1 cellular context compared by ENCODE assay signal in the genomic region with DNA sequence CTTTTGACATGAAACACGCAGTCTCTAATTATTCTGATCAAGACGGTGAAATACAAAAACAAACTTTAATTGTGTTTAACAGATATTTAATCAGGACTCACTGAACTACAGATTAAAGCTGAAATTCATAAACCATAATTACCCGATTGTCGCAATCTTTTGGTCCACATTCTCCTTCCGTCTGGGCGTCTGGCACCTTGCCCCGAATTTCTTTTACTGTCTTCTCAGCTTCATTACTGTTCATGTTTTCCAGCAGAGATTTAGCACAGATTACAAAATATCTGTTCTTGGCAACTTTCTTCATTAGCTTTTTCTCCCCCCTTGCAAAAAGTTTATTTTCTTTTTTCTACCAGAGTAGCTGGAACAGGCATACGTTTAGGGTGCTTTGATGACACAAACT.
TF ChIP-seq lines count a peak whose summit lies in the region.

No MANE protein-coding gene starts in this region.

TF ChIP-seq in SK-N-SH treated with all-trans-retinoic acid at 6 μM for 48 hours, 23 proteins besides CTCF, POLR2A, EP300 and RAD21 (continued from another document):
- TF ChIP-seq, protein P1, sequence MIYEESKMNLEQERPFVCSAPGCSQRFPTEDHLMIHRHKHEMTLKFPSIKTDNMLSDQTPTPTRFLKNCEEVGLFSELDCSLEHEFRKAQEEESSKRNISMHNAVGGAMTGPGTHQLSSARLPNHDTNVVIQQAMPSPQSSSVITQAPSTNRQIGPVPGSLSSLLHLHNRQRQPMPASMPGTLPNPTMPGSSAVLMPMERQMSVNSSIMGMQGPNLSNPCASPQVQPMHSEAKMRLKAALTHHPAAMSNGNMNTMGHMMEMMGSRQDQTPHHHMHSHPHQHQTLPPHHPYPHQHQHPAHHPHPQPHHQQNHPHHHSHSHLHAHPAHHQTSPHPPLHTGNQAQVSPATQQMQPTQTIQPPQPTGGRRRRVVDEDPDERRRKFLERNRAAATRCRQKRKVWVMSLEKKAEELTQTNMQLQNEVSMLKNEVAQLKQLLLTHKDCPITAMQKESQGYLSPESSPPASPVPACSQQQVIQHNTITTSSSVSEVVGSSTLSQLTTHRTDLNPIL (CRISPR knock-in tag; IDR thresholded peaks at IDR 0.05; ENCODE audit: low read depth), result no peak
- TF ChIP-seq ZFP30 (CRISPR knock-in tag; IDR thresholded peaks at IDR 0.05) (no peak), BACH2 (CRISPR knock-in tag; IDR thresholded peaks at IDR 0.05; ENCODE audit: borderline replicate concordance) (no peak), SNAI2 (CRISPR knock-in tag; IDR thresholded peaks at IDR 0.05) (no peak), ZFP3 (CRISPR knock-in tag; IDR thresholded peaks at IDR 0.05) (no peak), ZNF70 (CRISPR knock-in tag; IDR thresholded peaks at IDR 0.05) (no peak), OSR1 (CRISPR knock-in tag; IDR thresholded peaks at IDR 0.05) (no peak)
- TF ChIP-seq, protein P2, sequence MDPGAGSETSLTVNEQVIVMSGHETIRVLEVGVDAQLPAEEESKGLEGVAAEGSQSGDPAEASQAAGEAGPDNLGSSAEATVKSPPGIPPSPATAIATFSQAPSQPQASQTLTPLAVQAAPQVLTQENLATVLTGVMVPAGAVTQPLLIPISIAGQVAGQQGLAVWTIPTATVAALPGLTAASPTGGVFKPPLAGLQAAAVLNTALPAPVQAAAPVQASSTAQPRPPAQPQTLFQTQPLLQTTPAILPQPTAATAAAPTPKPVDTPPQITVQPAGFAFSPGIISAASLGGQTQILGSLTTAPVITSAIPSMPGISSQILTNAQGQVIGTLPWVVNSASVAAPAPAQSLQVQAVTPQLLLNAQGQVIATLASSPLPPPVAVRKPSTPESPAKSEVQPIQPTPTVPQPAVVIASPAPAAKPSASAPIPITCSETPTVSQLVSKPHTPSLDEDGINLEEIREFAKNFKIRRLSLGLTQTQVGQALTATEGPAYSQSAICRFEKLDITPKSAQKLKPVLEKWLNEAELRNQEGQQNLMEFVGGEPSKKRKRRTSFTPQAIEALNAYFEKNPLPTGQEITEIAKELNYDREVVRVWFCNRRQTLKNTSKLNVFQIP (CRISPR knock-in tag; IDR thresholded peaks at IDR 0.05; ENCODE audit: borderline replicate concordance, low read depth), result no peak
TF ChIP-seq in SK-N-SH treated with all-trans-retinoic acid at 6 μM for 48 hours: peak in this region for 0.
